ENCODE assay signal across 9 cellular contexts in genomic region chr2:67583185-67583584, GRCh38.
"Had no signal": no experiment of that assay in that cellular context is flagged by ENCODE, and none has a peak within 500 bp of the region (broad histone marks: within the 10 kb centered on the region; RNA-seq: fewer than 3 reads in every experiment).

No MANE protein-coding gene starts in this region.

- H2AFZ ChIP-seq: GM23338 had no signal

- H3K27me3 Mint-ChIP-seq: IgD-negative memory B cell had no signal

- DNase-seq: H9, HCEC 1CT, HFFc6, KBM-7 had no signal

- FAIRE-seq: H1, H54, HTR-8/SVneo had no signal

- H3K27ac Mint-ChIP-seq: GM23338, H9, HFFc6, IgD-negative memory B cell had no signal

- H3K4me3 Mint-ChIP-seq: GM23338, H9, HFFc6, IgD-negative memory B cell had no signal

- H3K4me2 ChIP-seq: GM23338 had no signal

- ATAC-seq: GM23338 had no signal

- H3K36me3 Mint-ChIP-seq: IgD-negative memory B cell had no signal

- H3K4me3 ChIP-seq: GM23338 had no signal

- H3K4me1 Mint-ChIP-seq: GM23338, H9, IgD-negative memory B cell had no signal
